Comparison of ENCODE assay signal across 10 cellular contexts in the genomic region with DNA sequence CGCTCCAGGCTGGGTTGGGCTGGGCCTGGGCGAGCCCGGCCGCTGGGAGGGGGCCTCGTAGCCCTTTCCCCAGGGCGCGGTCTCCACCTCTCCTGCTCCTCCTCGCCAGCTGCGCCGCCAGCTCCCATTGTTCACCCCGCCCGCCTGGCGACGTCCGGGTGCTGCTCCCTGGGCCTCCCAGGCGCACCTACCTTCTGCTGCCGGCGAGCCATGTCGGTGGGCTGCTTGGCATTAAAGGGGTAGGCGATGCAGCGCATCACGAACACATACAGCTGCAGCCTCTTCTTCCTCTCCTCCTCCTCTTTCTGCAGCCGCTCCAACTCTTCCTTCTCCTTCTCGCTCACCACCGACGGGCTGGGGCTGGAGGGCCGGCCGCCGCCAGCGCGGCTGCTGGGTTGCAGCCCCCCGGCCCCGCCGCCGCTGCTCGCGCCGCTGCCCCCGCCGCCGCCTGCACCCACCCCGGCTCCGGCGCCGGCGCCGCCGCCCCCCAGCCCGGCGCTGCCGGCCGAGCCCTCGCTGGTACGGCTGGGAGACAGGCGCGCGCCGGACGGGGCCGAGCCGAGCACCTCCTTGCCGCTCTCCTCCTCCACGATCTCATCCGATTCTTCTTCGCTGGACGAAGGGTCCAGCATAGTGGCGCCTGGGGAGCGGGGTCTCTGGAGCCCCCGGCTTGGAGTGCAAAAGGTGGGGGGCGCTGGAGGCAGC. TPM values are rescaled to one million over a fixed set of nuclear protein-coding genes. Genes with fewer than 3 reads are reported as not detected.
DNase-seq lines count a peak whose midpoint lies in the region; ATAC-seq and TF ChIP-seq lines count a peak whose summit lies in the region.
"Had no signal": no experiment of that assay in that cellular context is flagged by ENCODE, and none has a peak within 500 bp of the region (broad histone marks: within the 10 kb centered on the region; RNA-seq: fewer than 3 reads in every experiment).

No MANE protein-coding gene starts in this region.

- no peak for TF ChIP-seq POLR2A in suprapubic skin (IDR thresholded peaks at IDR 0.05)

- no peak for ATAC-seq in GM21390 (IDR thresholded peaks at IDR 0.05; ENCODE audit: unreplicated experiment)
- no peak for ATAC-seq in GM21447 (IDR thresholded peaks at IDR 0.05; ENCODE audit: unreplicated experiment)

- H3K4me1 ChIP-seq in suprapubic skin = peaks cover 13% of the 10 kb centered on the region

- no peaks in the 10 kb centered on the region for H3K9me3 ChIP-seq in WERI-Rb-1 (ENCODE audit: severe bottlenecking)
- H3K9me3 ChIP-seq in suprapubic skin = no peaks in the 10 kb centered on the region

- H3K4me3 ChIP-seq in WERI-Rb-1 (ENCODE audit: low read depth, low read length) (peak overlapping the region; percentile 88), suprapubic skin (peak overlapping the region; percentile 64)
- H3K4me3 ChIP-seq: SK-N-MC had no signal

- TF ChIP-seq CTCF in WERI-Rb-1 (IDR thresholded peaks at IDR 0.05; ENCODE audit: low read depth, low read length) = no peak
- no peak for TF ChIP-seq CTCF in suprapubic skin (IDR thresholded peaks at IDR 0.05)

- peak overlapping the region; percentile 91 for H3K27ac ChIP-seq in WERI-Rb-1
- peak overlapping the region; percentile 75 for H3K27ac ChIP-seq in suprapubic skin
- H3K27ac ChIP-seq: SK-N-MC had no signal

- H3K36me3 ChIP-seq in WERI-Rb-1 (peaks cover 12% of the 10 kb centered on the region), suprapubic skin (no peaks in the 10 kb centered on the region)

- TF ChIP-seq EP300 in suprapubic skin (IDR thresholded peaks at IDR 0.05) = no peak

- H3K27me3 ChIP-seq in WERI-Rb-1 (ENCODE audit: insufficient read depth, low read depth, severe bottlenecking) = no peaks in the 10 kb centered on the region
- H3K27me3 ChIP-seq in suprapubic skin = peaks cover 33% of the 10 kb centered on the region

- DNase-seq in NCI-H1105 treated with DMSO at 0.1 percent for 48 hours (lab: John Stamatoyannopoulos, UW) (peak; percentile 76), NCI-H1105 (lab: John Stamatoyannopoulos, UW) (no peak), WERI-Rb-1 (no peak), iPS-NIHi7 (ENCODE audit: extremely low spot score) (peak; percentile 16), suprapubic skin (ENCODE audit: low spot score in 2 of 2) (no peak), activated gamma-delta T cell treated with Interleukin-2 at 50 U/mL for 16 hours (no peak)
- DNase-seq: stimulated activated CD4-positive, alpha-beta T cell treated with anti-CD3 and anti-CD28 coated beads, Interleukin-4, amount 100 ng/mL, for 4 hours had no signal

- WGBS in suprapubic skin = 2% methylated on average over 23 of the region's 70 CpGs

RNA-seq across cellular contexts. Expression of a gene that starts 0.7 kb away (rescaled TPM):
- 1 to 10 TPM in 3 of 4 donors, under 1 TPM in 1; 0.57 to 3.8 (median 3.0) TPM for total RNA-seq in suprapubic skin

Comparison
In these comparisons a context has a peak if more than half of its experiments do, and no peak if none do; other contexts are left out.
1. DNase-seq: peak in NCI-H1105 treated with DMSO at 0.1 percent for 48 hours (single experiment) and iPS-NIHi7 (single experiment); none in NCI-H1105 (single experiment), WERI-Rb-1 (single experiment), suprapubic skin (0 of 2) and activated gamma-delta T cell treated with Interleukin-2 at 50 U/mL for 16 hours (single experiment).